12 cellular contexts compared by ENCODE assay signal in genomic region chr4:1777822-1778641, GRCh38. TPM values are rescaled to one million over a fixed set of nuclear protein-coding genes. Genes with fewer than 3 reads are reported as not detected.
DNase-seq lines count a peak whose midpoint lies in the region; ATAC-seq and TF ChIP-seq lines count a peak whose summit lies in the region.
"Had no signal": no experiment of that assay in that cellular context is flagged by ENCODE, and none has a peak within 500 bp of the region (broad histone marks: within the 10 kb centered on the region; RNA-seq: fewer than 3 reads in every experiment).

No MANE protein-coding gene starts in this region.

- peak overlapping the region; percentile 14 for H4K8ac ChIP-seq in mesenchymal stem cell (ENCODE audit: low read length)

- WGBS in mesenchymal stem cell = 29% methylated on average over 26 of the region's 27 CpGs
- WGBS in psoas muscle, 3 donors = 34 to 39% (median 34%) methylated on average over 24 to 27 of the region's 27 CpGs
- 52% methylated on average over 11 of the region's 27 CpGs; no CpG with 5 or more reads in 1 of the 2 donors for WGBS in esophagus squamous epithelium, 2 donors

- no peak overlapping the region for H3K9ac ChIP-seq in mesenchymal stem cell (ENCODE audit: low read length)

- H3K27me3 Mint-ChIP-seq in stimulated activated naive B cell treated with anti-CD40 and anti-IgM and Interleukin-4, amounts not matched to agents 10 μg/mL and 1 μg/mL and 100 μg/mL, for 72 hours = peaks cover 12 to 24% of the 10 kb centered on the region in 2 donors
- H3K27me3 Mint-ChIP-seq: activated CD4-positive, alpha-beta memory T cell treated with anti-CD3 and anti-CD28 coated beads for 36 hours had no signal

- H3K9me3 ChIP-seq in mesenchymal stem cell (ENCODE audit: control insufficient read depth, low read length) (no peaks in the 10 kb centered on the region), psoas muscle (no peaks in the 10 kb centered on the region), esophagus squamous epithelium (no peaks in the 10 kb centered on the region)
- H3K9me3 ChIP-seq: stomach had no signal

- peak overlapping the region in 1 of 2 experiments; percentile 33 for H3K14ac ChIP-seq in mesenchymal stem cell (ENCODE audit: low read length in 2 of 2)

- H2AK5ac ChIP-seq in mesenchymal stem cell (ENCODE audit: low read length, severe bottlenecking) = peak overlapping the region; percentile 58

- H3K27ac ChIP-seq in mesenchymal stem cell (ENCODE audit: low read length, poor library complexity, severe bottlenecking) (no peak overlapping the region), psoas muscle (no peak overlapping the region), esophagus squamous epithelium (no peak overlapping the region)
- H3K27ac ChIP-seq: skin epidermis, stomach had no signal

- no peak overlapping the region for H3K4me3 Mint-ChIP-seq in stimulated activated naive B cell treated with anti-CD40 and anti-IgM and Interleukin-4, amounts not matched to agents 10 μg/mL and 1 μg/mL and 100 μg/mL, for 72 hours
- H3K4me3 Mint-ChIP-seq: activated CD4-positive, alpha-beta memory T cell treated with anti-CD3 and anti-CD28 coated beads for 36 hours had no signal

- DNase-seq in Ammon's horn (ENCODE audit: low spot score) = peak; percentile 55
- peak; percentile 4 for DNase-seq in LHCN-M2 (ENCODE audit: low read depth)
- peak; percentile 47 for DNase-seq in dermis blood vessel endothelial cell
- DNase-seq in mesenchymal stem cell = peak; percentile 23
- no peak for DNase-seq in stimulated activated naive B cell treated with anti-CD40 and anti-IgM and Interleukin-4, amounts not matched to agents 10 μg/mL and 1 μg/mL and 100 μg/mL, for 72 hours
- DNase-seq in psoas muscle = no peak
- no peak for DNase-seq in DMS53 (lab: John Stamatoyannopoulos, UW)
- DNase-seq in esophagus squamous epithelium (lab: John Stamatoyannopoulos, UW) = no peak
- DNase-seq: activated CD4-positive, alpha-beta memory T cell treated with anti-CD3 and anti-CD28 coated beads for 36 hours; stomach had no signal

- no peak overlapping the region for H2AFZ ChIP-seq in mesenchymal stem cell (ENCODE audit: low read depth, low read length)

- H3K4me1 Mint-ChIP-seq in stimulated activated naive B cell treated with anti-CD40 and anti-IgM and Interleukin-4, amounts not matched to agents 10 μg/mL and 1 μg/mL and 100 μg/mL, for 72 hours = peaks cover 3 to 13% of the 10 kb centered on the region in 2 donors

- TF ChIP-seq POLR2A in esophagus squamous epithelium (IDR thresholded peaks at IDR 0.05) = no peak

- no peaks in the 10 kb centered on the region for H3K36me3 ChIP-seq in mesenchymal stem cell (ENCODE audit: control insufficient read depth in 1 of 2, insufficient read depth in 2 of 2, low read depth in 1 of 2, low read length in 2 of 2)
- no peaks in the 10 kb centered on the region for H3K36me3 ChIP-seq in psoas muscle (ENCODE audit: insufficient read depth in 1 of 2, low read depth in 1 of 2)
- H3K36me3 ChIP-seq in esophagus squamous epithelium = no peaks in the 10 kb centered on the region
- H3K36me3 ChIP-seq: stomach had no signal

- peak overlapping the region in 1 of 2 experiments; percentile 3 for H3K4ac ChIP-seq in mesenchymal stem cell (ENCODE audit: low read depth in 1 of 2, low read length in 2 of 2)

- peak overlapping the region in 1 of 2 experiments; percentile 1 for H3K23ac ChIP-seq in mesenchymal stem cell (ENCODE audit: low read length in 2 of 2)

- peak overlapping the region; percentile 17 for H3K4me2 ChIP-seq in mesenchymal stem cell (ENCODE audit: low read length, poor library complexity, severe bottlenecking)

- ATAC-seq in stimulated activated naive B cell treated with anti-CD40 and anti-IgM and Interleukin-4, amounts not matched to agents 10 μg/mL and 1 μg/mL and 100 μg/mL, for 72 hours (replicated peaks) = no peak
- ATAC-seq in psoas muscle = no peak
- ATAC-seq: Panc1 had no signal

- H3K4me1 ChIP-seq in mesenchymal stem cell (ENCODE audit: control insufficient read depth, insufficient read depth, low read depth, low read length) = peaks cover 41% of the 10 kb centered on the region
- no peaks in the 10 kb centered on the region for H3K4me1 ChIP-seq in psoas muscle
- peaks cover 29 to 88% (median 49%) of the 10 kb centered on the region in 3 donors for H3K4me1 ChIP-seq in esophagus squamous epithelium

- no peak overlapping the region for H2BK120ac ChIP-seq in mesenchymal stem cell (ENCODE audit: low read depth, low read length)

- no peak overlapping the region for H3K27ac Mint-ChIP-seq in stimulated activated naive B cell treated with anti-CD40 and anti-IgM and Interleukin-4, amounts not matched to agents 10 μg/mL and 1 μg/mL and 100 μg/mL, for 72 hours
- H3K27ac Mint-ChIP-seq: activated CD4-positive, alpha-beta memory T cell treated with anti-CD3 and anti-CD28 coated beads for 36 hours had no signal

- no peak overlapping the region for H3K18ac ChIP-seq in mesenchymal stem cell (ENCODE audit: low read depth in 1 of 2, low read length in 2 of 2)

- TF ChIP-seq CTCF in psoas muscle (IDR thresholded peaks at IDR 0.05) = no peak
- TF ChIP-seq CTCF in esophagus squamous epithelium (IDR thresholded peaks at IDR 0.05) = no peak

- intact Hi-C loops in psoas muscle (cut with DNase I) = no loop called here
- intact Hi-C loops in esophagus squamous epithelium (cut with DNase I) = no loop called here

- H3K27me3 ChIP-seq in mesenchymal stem cell (ENCODE audit: control insufficient read depth in 1 of 2, insufficient read depth in 1 of 2, low read length in 2 of 2) (peaks cover 0 to 20% of the 10 kb centered on the region in 2 experiments), psoas muscle (ENCODE audit: insufficient read depth in 3 of 3, low read length in 2 of 3) (peaks cover 0 to 2% (median 0%) of the 10 kb centered on the region in 3 donors), esophagus squamous epithelium (peaks cover 0 to 6% (median 0%) of the 10 kb centered on the region in 4 donors)

- H2BK5ac ChIP-seq in mesenchymal stem cell (ENCODE audit: low read depth, low read length, poor library complexity, severe bottlenecking) = no peak overlapping the region

- H2BK12ac ChIP-seq in mesenchymal stem cell (ENCODE audit: low read length in 2 of 2) = no peak overlapping the region

- H4K91ac ChIP-seq in mesenchymal stem cell (ENCODE audit: low read length) = no peak overlapping the region

- H3K4me3 ChIP-seq in mesenchymal stem cell (ENCODE audit: insufficient read depth in 1 of 2, low read depth in 1 of 2, low read length in 2 of 2) (no peak overlapping the region), psoas muscle (no peak overlapping the region), esophagus squamous epithelium (no peak overlapping the region)
- H3K4me3 ChIP-seq: skin epidermis, stomach had no signal

- H3K9me3 Mint-ChIP-seq in stimulated activated naive B cell treated with anti-CD40 and anti-IgM and Interleukin-4, amounts not matched to agents 10 μg/mL and 1 μg/mL and 100 μg/mL, for 72 hours = no peaks in the 10 kb centered on the region
- H3K9me3 Mint-ChIP-seq: activated CD4-positive, alpha-beta memory T cell treated with anti-CD3 and anti-CD28 coated beads for 36 hours had no signal

- no peaks in the 10 kb centered on the region for H3K79me1 ChIP-seq in mesenchymal stem cell (replicated peaks; ENCODE audit: low read length, poor library complexity, severe bottlenecking)

- no peaks in the 10 kb centered on the region for H3K36me3 Mint-ChIP-seq in stimulated activated naive B cell treated with anti-CD40 and anti-IgM and Interleukin-4, amounts not matched to agents 10 μg/mL and 1 μg/mL and 100 μg/mL, for 72 hours
- H3K36me3 Mint-ChIP-seq: activated CD4-positive, alpha-beta memory T cell treated with anti-CD3 and anti-CD28 coated beads for 36 hours had no signal

- no peak overlapping the region for H2BK15ac ChIP-seq in mesenchymal stem cell (ENCODE audit: low read depth, poor library complexity, severe bottlenecking)

RNA-seq across cellular contexts. Expression of gene FGFR3, which starts 15.1 kb away (rescaled TPM):
- total RNA-seq in LHCN-M2 (2014; rRNA removed) = 0.17 and 0.26 TPM in 2 replicates
- polyA plus RNA-seq in LHCN-M2 (2012) = 0.12 TPM
- total RNA-seq in dermis blood vessel endothelial cell = 1.1 and 1.4 TPM in 2 replicates
- 0.65 TPM for polyA plus RNA-seq in mesenchymal stem cell (2013, experiment 1 of 2)
- polyA plus RNA-seq in mesenchymal stem cell (2013, experiment 2 of 2) = 0.48 TPM
- 1 to 10 TPM in 1 of 4 donors, under 1 TPM in 3; 0.17 to 1.1 (median 0.47) TPM for total RNA-seq in psoas muscle
- polyA plus RNA-seq in psoas muscle = under 1 TPM; 0.29 to 0.57 (median 0.30) TPM
- total RNA-seq in esophagus squamous epithelium = 100 to 1,000 TPM; 175 to 307 (median 223) TPM

RNA-seq across cellular contexts. Expression of gene TACC3, which starts 56.7 kb away (rescaled TPM):
- total RNA-seq in LHCN-M2 (2014; rRNA removed) = 54.8 and 59.6 TPM in 2 replicates
- polyA plus RNA-seq in LHCN-M2 (2012) = 75.6 TPM
- 13.4 and 34.2 TPM in 2 replicates for total RNA-seq in dermis blood vessel endothelial cell
- 11.9 TPM for polyA plus RNA-seq in mesenchymal stem cell (2013, experiment 1 of 2)
- 10.9 TPM for polyA plus RNA-seq in mesenchymal stem cell (2013, experiment 2 of 2)
- 1 to 10 TPM; 2.7 to 3.5 (median 3.0) TPM for total RNA-seq in psoas muscle
- 1 to 10 TPM; 2.2 to 4.8 (median 2.6) TPM for polyA plus RNA-seq in psoas muscle
- total RNA-seq in esophagus squamous epithelium = 10 to 100 TPM; 14.9 to 41.3 (median 19.6) TPM

RNA-seq across cellular contexts. Expression of gene TMEM129, which starts 56.9 kb away (rescaled TPM):
- total RNA-seq in LHCN-M2 (2014; rRNA removed) (61.3 and 62.2 TPM in 2 replicates), dermis blood vessel endothelial cell (34.7 and 44.8 TPM in 2 replicates), psoas muscle (10 to 100 TPM; 11.8 to 43.6 (median 27.0) TPM), esophagus squamous epithelium (10 to 100 TPM; 30.4 to 47.5 (median 38.3) TPM)
- 21.4 TPM for polyA plus RNA-seq in LHCN-M2 (2012)
- 22.0 TPM for polyA plus RNA-seq in mesenchymal stem cell (2013, experiment 1 of 2)
- 22.8 TPM for polyA plus RNA-seq in mesenchymal stem cell (2013, experiment 2 of 2)
- polyA plus RNA-seq in psoas muscle = 10 to 100 TPM; 31.6 to 40.3 (median 32.9) TPM

Comparison
In these comparisons a context has a peak if more than half of its experiments do, and no peak if none do; other contexts are left out.
1. DNase-seq: peak in Ammon's horn (single experiment), LHCN-M2 (single experiment), dermis blood vessel endothelial cell (single experiment) and mesenchymal stem cell (single experiment); none in stimulated activated naive B cell treated with anti-CD40 and anti-IgM and Interleukin-4, amounts not matched to agents 10 μg/mL and 1 μg/mL and 100 μg/mL, for 72 hours (single experiment), psoas muscle (0 of 2), DMS53 (single experiment) and esophagus squamous epithelium (single experiment).
2. RNA of gene FGFR3, which starts 15.1 kb away (total RNA-seq): 175 to 307 TPM in esophagus squamous epithelium; 1.1 to 1.4 TPM in dermis blood vessel endothelial cell, 0.17 to 1.1 TPM in psoas muscle and 0.17 to 0.26 TPM in LHCN-M2; every median in the first group is over 10 times any median in the second.